9 cellular contexts compared by ENCODE assay signal in the genomic region with DNA sequence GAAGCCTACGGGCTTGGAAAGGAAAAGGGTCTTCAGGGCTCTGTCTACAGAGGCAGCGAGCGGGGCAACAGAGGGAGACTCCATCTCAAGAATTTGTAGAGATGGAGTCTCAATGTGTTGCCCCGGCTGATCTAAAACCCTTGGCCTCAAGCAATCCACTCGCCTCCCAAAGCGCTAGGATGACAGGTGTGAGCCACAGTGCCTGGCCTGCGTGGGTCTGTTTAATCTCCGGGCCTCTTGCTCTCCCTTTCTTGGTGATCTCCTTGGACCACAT. TPM values are rescaled to one million over a fixed set of nuclear protein-coding genes. Genes with fewer than 3 reads are reported as not detected.
DNase-seq lines count a peak whose midpoint lies in the region; ATAC-seq and TF ChIP-seq lines count a peak whose summit lies in the region.
"Had no signal": no experiment of that assay in that cellular context is flagged by ENCODE, and none has a peak within 500 bp of the region (broad histone marks: within the 10 kb centered on the region; RNA-seq: fewer than 3 reads in every experiment).

No MANE protein-coding gene starts in this region.

- DNase-seq in CD4-positive, alpha-beta memory T cell, result no peak
- DNase-seq in LHCN-M2 (ENCODE audit: low read depth) (peak; percentile 42), chondrocyte (ENCODE audit: low spot score) (no peak), NCI-H510A treated with DMSO at 0.1 percent for 48 hours (lab: John Stamatoyannopoulos, UW) (no peak), cerebellum (ENCODE audit: low spot score) (no peak)

- H3K4me3 Mint-ChIP-seq in CD4-positive, alpha-beta memory T cell, result peak overlapping the region in 6 of 8 donors; percentile 2 to 69 (median 40)
- H3K4me3 Mint-ChIP-seq in chondrocyte (ENCODE audit: unreplicated experiment), result no peak overlapping the region
- H3K4me3 Mint-ChIP-seq in nephron, result no peak overlapping the region

- H3K9me3 ChIP-seq in CD4-positive, alpha-beta memory T cell (ENCODE audit: control insufficient read depth in 1 of 2, low read length in 2 of 2), result no peaks in the 10 kb centered on the region

- no peak for ATAC-seq in GM18498 (IDR thresholded peaks at IDR 0.05; ENCODE audit: unreplicated experiment)
- no peak for ATAC-seq in HG03439 (IDR thresholded peaks at IDR 0.05; ENCODE audit: unreplicated experiment)

- CTCF ChIA-PET in CD4-positive, alpha-beta memory T cell (lab: Charles Lee; ENCODE audit: partially characterized antibody), result interaction anchor here (10.4 kb wide), 1 partner anchor 19 kb away, joined by 56 read pairs; a partner anchor contains a TSS

- H3K4me3 ChIP-seq in CD4-positive, alpha-beta memory T cell (ENCODE audit: low read length in 2 of 2), result no peak overlapping the region

- intact Hi-C loops in CD4-positive, alpha-beta memory T cell (cut with micrococcal nuclease), result no loop called here

- no peaks in the 10 kb centered on the region for H3K27me3 ChIP-seq in CD4-positive, alpha-beta memory T cell (ENCODE audit: insufficient read depth, low read length)

- H3K4me1 ChIP-seq in CD4-positive, alpha-beta memory T cell (ENCODE audit: insufficient read depth, low read length), result peaks cover 76% of the 10 kb centered on the region

- POLR2A ChIA-PET in CD4-positive, alpha-beta memory T cell (lab: Charles Lee; ENCODE audit: partially characterized antibody), result interaction anchor here (1.2 to 5.3 kb wide), 4 partner anchors 9 to 72 kb away, joined by 3 to 66 read pairs (median 23); a partner anchor contains a TSS

- peak overlapping the region in 5 of 7 donors; percentile 63 to 86 (median 78) for H3K27ac Mint-ChIP-seq in CD4-positive, alpha-beta memory T cell
- H3K27ac Mint-ChIP-seq in chondrocyte (ENCODE audit: unreplicated experiment), result peak overlapping the region; percentile 85
- H3K27ac Mint-ChIP-seq in nephron, result peak overlapping the region in 2 of 3 experiments; percentile 38 to 73

- H3K27ac ChIP-seq in CD4-positive, alpha-beta memory T cell (ENCODE audit: low read depth, low read length), result no peak overlapping the region

- peaks cover 44% of the 10 kb centered on the region for H3K36me3 ChIP-seq in CD4-positive, alpha-beta memory T cell (ENCODE audit: insufficient read depth, low read length)

- H3K9me3 Mint-ChIP-seq in CD4-positive, alpha-beta memory T cell, result peaks cover 0 to 1% (median 0%) of the 10 kb centered on the region in 8 donors
- H3K9me3 Mint-ChIP-seq in chondrocyte (ENCODE audit: low read depth) (no peaks in the 10 kb centered on the region), nephron (no peaks in the 10 kb centered on the region)

- TF ChIP-seq CTCF in chondrocyte (IDR thresholded peaks at IDR 0.05) (no peak), nephron (IDR thresholded peaks at IDR 0.05; ENCODE audit: unreplicated experiment in 3 of 3) (no peak)

- H3K4me1 Mint-ChIP-seq in CD4-positive, alpha-beta memory T cell, result peaks cover 46 to 77% (median 60%) of the 10 kb centered on the region in 4 donors
- peaks cover 63% of the 10 kb centered on the region for H3K4me1 Mint-ChIP-seq in chondrocyte (ENCODE audit: low read depth)
- peaks cover 53% of the 10 kb centered on the region for H3K4me1 Mint-ChIP-seq in nephron

- H3K36me3 Mint-ChIP-seq in CD4-positive, alpha-beta memory T cell, result peaks cover 39 to 51% of the 10 kb centered on the region in 2 donors
- peaks cover 21% of the 10 kb centered on the region for H3K36me3 Mint-ChIP-seq in chondrocyte (ENCODE audit: low read depth)
- H3K36me3 Mint-ChIP-seq in nephron (ENCODE audit: low read depth), result peaks cover 67% of the 10 kb centered on the region

- no peaks in the 10 kb centered on the region for H3K27me3 Mint-ChIP-seq in CD4-positive, alpha-beta memory T cell
- H3K27me3 Mint-ChIP-seq in chondrocyte (ENCODE audit: low read depth), result no peaks in the 10 kb centered on the region
- no peaks in the 10 kb centered on the region for H3K27me3 Mint-ChIP-seq in nephron (ENCODE audit: low read depth)

RNA-seq across cellular contexts. Expression of a gene that starts 8.1 kb away (rescaled TPM):
- total RNA-seq in CD4-positive, alpha-beta memory T cell, result 1,000 to 10,000 TPM; 1,117 to 1,127 TPM
- 1,000 to 10,000 TPM in 1 of 2 donors, 100 to 1,000 TPM in 1; 924 to 1,042 TPM for polyA plus RNA-seq in CD4-positive, alpha-beta memory T cell
- total RNA-seq in LHCN-M2 (2014; rRNA removed), result 1,535 and 1,605 TPM in 2 replicates
- polyA plus RNA-seq in LHCN-M2 (2012), result 2,454 TPM
- 689 to 819 TPM (median 699 TPM) in 3 replicates for total RNA-seq in chondrocyte
- total RNA-seq in cerebellum, result 1,035 TPM

RNA-seq across cellular contexts. Expression of a gene that starts 14.1 kb away (rescaled TPM):
- total RNA-seq in CD4-positive, alpha-beta memory T cell, result 1 to 10 TPM; 8.8 to 9.1 TPM
- 1 to 10 TPM in 1 of 2 donors, under 1 TPM in 1; 0.97 to 5.8 TPM for polyA plus RNA-seq in CD4-positive, alpha-beta memory T cell
- not detected in 2 replicates for total RNA-seq in LHCN-M2 (2014; rRNA removed)
- polyA plus RNA-seq in LHCN-M2 (2012), result 0.29 TPM
- total RNA-seq in chondrocyte, result not detected in 3 replicates
- total RNA-seq in cerebellum, result 0.18 TPM
- total RNA-seq: lung microvascular endothelial cell had no signal

RNA-seq across cellular contexts. Expression of a gene that starts 17.6 kb away (rescaled TPM):
- 10 to 100 TPM; 23.2 to 25.8 TPM for total RNA-seq in CD4-positive, alpha-beta memory T cell
- 10 to 100 TPM; 20.3 to 39.6 TPM for polyA plus RNA-seq in CD4-positive, alpha-beta memory T cell
- total RNA-seq in LHCN-M2 (2014; rRNA removed) (162 and 168 TPM in 2 replicates), chondrocyte (39.6 to 46.2 TPM (median 40.5 TPM) in 3 replicates), cerebellum (18.3 TPM)
- 69.5 TPM for polyA plus RNA-seq in LHCN-M2 (2012)

RNA-seq across cellular contexts. Expression of a gene that starts 19.3 kb away (rescaled TPM):
- total RNA-seq in CD4-positive, alpha-beta memory T cell, result 10 to 100 TPM; 46.4 to 55.5 TPM
- polyA plus RNA-seq in CD4-positive, alpha-beta memory T cell, result 10 to 100 TPM; 16.0 to 28.7 TPM
- total RNA-seq in LHCN-M2 (2014; rRNA removed) (123 and 192 TPM in 2 replicates), chondrocyte (71.4 to 83.8 TPM (median 76.6 TPM) in 3 replicates), cerebellum (21.4 TPM)
- polyA plus RNA-seq in LHCN-M2 (2012), result 75.7 TPM

RNA-seq across cellular contexts. Expression of a gene that starts 33.9 kb away (rescaled TPM):
- 1 to 10 TPM in 1 of 2 experiments, under 1 TPM in 1; 0.73 to 1.2 TPM for total RNA-seq in CD4-positive, alpha-beta memory T cell
- 1 to 10 TPM in 1 of 2 donors, not detected in 1; 2.9 TPM for polyA plus RNA-seq in CD4-positive, alpha-beta memory T cell
- total RNA-seq in LHCN-M2 (2014; rRNA removed) (not detected in 2 replicates), chondrocyte (not detected in 3 replicates), cerebellum (0.64 TPM)
- 0.02 TPM for polyA plus RNA-seq in LHCN-M2 (2012)
- total RNA-seq: lung microvascular endothelial cell had no signal

Comparison
In these comparisons a context has a peak if more than half of its experiments do, and no peak if none do; other contexts are left out.
1. H3K4me3 Mint-ChIP-seq: peak in CD4-positive, alpha-beta memory T cell (6 of 8); none in chondrocyte (single experiment) and nephron (0 of 3).
2. Peak in every context shown above with its lines, with median percentiles within 50 percentile points of each other: H3K27ac Mint-ChIP-seq.